ENCODE assay signal across 9 cellular contexts in genomic region chr17:74601944-74602572, GRCh38. TPM values are rescaled to one million over a fixed set of nuclear protein-coding genes. Genes with fewer than 3 reads are reported as not detected.
DNase-seq lines count a peak whose midpoint lies in the region; ATAC-seq lines count a peak whose summit lies in the region.
"Had no signal": no experiment of that assay in that cellular context is flagged by ENCODE, and none has a peak within 500 bp of the region (broad histone marks: within the 10 kb centered on the region; RNA-seq: fewer than 3 reads in every experiment).

No MANE protein-coding gene starts in this region.

- H3K4me3 Mint-ChIP-seq in activated CD4-positive, alpha-beta memory T cell treated with anti-CD3 and anti-CD28 coated beads, Interleukin-2, amount 10 ng/mL, durations not matched to agents 7 days and 5 days, result no peak overlapping the region
- no peak overlapping the region for H3K4me3 Mint-ChIP-seq in stimulated activated naive CD8-positive, alpha-beta T cell treated with anti-CD3 and anti-CD28 coated beads, Interleukin-15, amount 100 ng/mL, for 72 hours
- H3K4me3 Mint-ChIP-seq: stimulated activated naive CD8-positive, alpha-beta T cell treated with anti-CD3 and anti-CD28 coated beads, Interleukin-15, Interleukin-2, amounts not matched to agents 100 ng/mL and 50 ng/mL, for 24 hours had no signal

- H3K27ac Mint-ChIP-seq in activated CD4-positive, alpha-beta memory T cell treated with anti-CD3 and anti-CD28 coated beads, Interleukin-2, amount 10 ng/mL, durations not matched to agents 7 days and 5 days, result no peak overlapping the region
- H3K27ac Mint-ChIP-seq in stimulated activated naive CD8-positive, alpha-beta T cell treated with anti-CD3 and anti-CD28 coated beads, Interleukin-15, amount 100 ng/mL, for 72 hours, result no peak overlapping the region
- H3K27ac Mint-ChIP-seq: stimulated activated naive CD8-positive, alpha-beta T cell treated with anti-CD3 and anti-CD28 coated beads, Interleukin-15, Interleukin-2, amounts not matched to agents 100 ng/mL and 50 ng/mL, for 24 hours had no signal

- peak; percentile 43 for DNase-seq in stimulated activated CD4-positive, alpha-beta T cell treated with anti-CD3 and anti-CD28 coated beads, Interleukin-1b, Interleukin-23, amount 100 ng/mL, for 48 hours
- DNase-seq in stimulated activated CD4-positive, alpha-beta T cell treated with anti-CD3 and anti-CD28 coated beads, Interleukin-12 subunit alpha, Interleukin-12 subunit beta, amount 100 ng/mL, for 4 hours, result no peak
- DNase-seq in M059J (ENCODE audit: low read depth), result peak; percentile 51
- peak; percentile 51 for DNase-seq in activated CD4-positive, alpha-beta memory T cell treated with anti-CD3 and anti-CD28 coated beads, Interleukin-2, amount 10 ng/mL, durations not matched to agents 7 days and 5 days
- DNase-seq in iPS-NIHi7 (ENCODE audit: extremely low spot score), result peak; percentile 74
- peak; percentile 25 to 31 for DNase-seq in stimulated activated naive CD8-positive, alpha-beta T cell treated with anti-CD3 and anti-CD28 coated beads, Interleukin-15, amount 100 ng/mL, for 72 hours

- H3K4me1 Mint-ChIP-seq in activated CD4-positive, alpha-beta memory T cell treated with anti-CD3 and anti-CD28 coated beads, Interleukin-2, amount 10 ng/mL, durations not matched to agents 7 days and 5 days, result peaks cover 17% of the 10 kb centered on the region
- peaks cover 37% of the 10 kb centered on the region for H3K4me1 Mint-ChIP-seq in stimulated activated naive CD8-positive, alpha-beta T cell treated with anti-CD3 and anti-CD28 coated beads, Interleukin-15, amount 100 ng/mL, for 72 hours

- no peaks in the 10 kb centered on the region for H3K36me3 Mint-ChIP-seq in activated CD4-positive, alpha-beta memory T cell treated with anti-CD3 and anti-CD28 coated beads, Interleukin-2, amount 10 ng/mL, durations not matched to agents 7 days and 5 days (ENCODE audit: low read depth)

- CTCF ChIA-PET in activated CD4-positive, alpha-beta memory T cell treated with anti-CD3 and anti-CD28 coated beads, Interleukin-2, amount 10 ng/mL, durations not matched to agents 7 days and 5 days (lab: Charles Lee), result interaction anchor here (0.6 to 2.4 kb wide), 4 partner anchors 15 to 223 kb away, joined by 3 to 10 read pairs (median 5); partner anchors contain the start of gene CD300LB

- no peaks in the 10 kb centered on the region for H3K9me3 Mint-ChIP-seq in activated CD4-positive, alpha-beta memory T cell treated with anti-CD3 and anti-CD28 coated beads, Interleukin-2, amount 10 ng/mL, durations not matched to agents 7 days and 5 days
- no peaks in the 10 kb centered on the region for H3K9me3 Mint-ChIP-seq in stimulated activated naive CD8-positive, alpha-beta T cell treated with anti-CD3 and anti-CD28 coated beads, Interleukin-15, amount 100 ng/mL, for 72 hours
- H3K9me3 Mint-ChIP-seq: stimulated activated naive CD8-positive, alpha-beta T cell treated with anti-CD3 and anti-CD28 coated beads, Interleukin-15, Interleukin-2, amounts not matched to agents 100 ng/mL and 50 ng/mL, for 24 hours had no signal

- POLR2A ChIA-PET in activated CD4-positive, alpha-beta memory T cell treated with anti-CD3 and anti-CD28 coated beads, Interleukin-2, amount 10 ng/mL, durations not matched to agents 7 days and 5 days (lab: Charles Lee), result no interaction called here

- peak; percentile 45 for ATAC-seq in stimulated activated naive CD8-positive, alpha-beta T cell treated with anti-CD3 and anti-CD28 coated beads, Interleukin-15, amount 100 ng/mL, for 72 hours
- no peak for ATAC-seq in HG02588 (IDR thresholded peaks at IDR 0.05; ENCODE audit: unreplicated experiment)
- ATAC-seq in HG03521 (IDR thresholded peaks at IDR 0.05; ENCODE audit: unreplicated experiment), result no peak

- peaks cover 46% of the 10 kb centered on the region for H3K27me3 Mint-ChIP-seq in activated CD4-positive, alpha-beta memory T cell treated with anti-CD3 and anti-CD28 coated beads, Interleukin-2, amount 10 ng/mL, durations not matched to agents 7 days and 5 days
- H3K27me3 Mint-ChIP-seq in stimulated activated naive CD8-positive, alpha-beta T cell treated with anti-CD3 and anti-CD28 coated beads, Interleukin-15, amount 100 ng/mL, for 72 hours, result peaks cover 28% of the 10 kb centered on the region

RNA-seq across cellular contexts. Expression of gene CD300LD, which starts 10.0 kb away (rescaled TPM):
- not detected in 2 replicates for total RNA-seq in M059J (2014; rRNA removed; shearing (Covaris generic))
- total RNA-seq in activated CD4-positive, alpha-beta memory T cell treated with anti-CD3 and anti-CD28 coated beads, Interleukin-2, amount 10 ng/mL, durations not matched to agents 7 days and 5 days, result not detected

RNA-seq across cellular contexts. Expression of gene CD300E, which starts 21.5 kb away (rescaled TPM):
- not detected in 2 replicates for total RNA-seq in M059J (2014; rRNA removed; shearing (Covaris generic))
- total RNA-seq in activated CD4-positive, alpha-beta memory T cell treated with anti-CD3 and anti-CD28 coated beads, Interleukin-2, amount 10 ng/mL, durations not matched to agents 7 days and 5 days, result not detected

RNA-seq across cellular contexts. Expression of gene CD300H, which starts 34.7 kb away (rescaled TPM):
- total RNA-seq in M059J (2014; rRNA removed; shearing (Covaris generic)), result not detected in 2 replicates
- total RNA-seq in activated CD4-positive, alpha-beta memory T cell treated with anti-CD3 and anti-CD28 coated beads, Interleukin-2, amount 10 ng/mL, durations not matched to agents 7 days and 5 days, result not detected

RNA-seq across cellular contexts. Expression of gene CD300C, which starts 56.1 kb away (rescaled TPM):
- total RNA-seq in M059J (2014; rRNA removed; shearing (Covaris generic)), result 0.84 TPM in 1 of 2 replicates, not detected in the other
- total RNA-seq in activated CD4-positive, alpha-beta memory T cell treated with anti-CD3 and anti-CD28 coated beads, Interleukin-2, amount 10 ng/mL, durations not matched to agents 7 days and 5 days, result 1 to 10 TPM; 3.9 to 4.1 TPM
